9 cellular contexts compared by ENCODE assay signal in the genomic region with DNA sequence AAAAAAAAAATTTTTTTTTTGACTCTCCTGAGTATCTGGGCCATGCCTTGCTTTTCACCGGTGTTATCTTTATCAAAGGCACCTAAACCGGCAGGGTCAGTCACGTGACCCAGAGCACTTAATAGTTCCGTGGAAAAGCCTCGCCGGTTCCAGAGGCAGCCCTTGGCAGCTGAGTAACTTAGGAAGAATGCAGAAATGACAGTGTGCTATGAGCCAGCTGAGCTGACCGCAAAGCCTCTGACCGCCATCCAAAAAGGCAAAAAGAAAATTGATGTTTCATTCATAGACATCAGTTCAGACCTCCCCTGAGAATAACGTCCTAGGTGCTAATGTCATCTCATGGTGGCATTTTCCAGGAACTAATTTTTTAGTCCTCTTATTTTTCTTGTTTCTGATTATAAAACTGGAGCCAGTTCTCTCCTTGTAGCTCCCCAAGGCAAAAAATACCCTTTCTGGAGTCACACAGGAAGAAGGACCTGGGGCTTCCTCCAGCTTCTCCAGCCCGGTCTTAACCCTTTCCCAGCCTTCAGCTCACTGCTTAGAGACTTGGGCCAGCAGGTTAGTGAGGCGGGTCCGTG.
A peak's percentile ranks its signal among the peaks of the same experiment; 100 is the strongest.
DNase-seq lines count a peak whose midpoint lies in the region; ATAC-seq and TF ChIP-seq lines count a peak whose summit lies in the region.
"Had no signal": no experiment of that assay in that cellular context is flagged by ENCODE, and none has a peak within 500 bp of the region (broad histone marks: within the 10 kb centered on the region; RNA-seq: fewer than 3 reads in every experiment).

No MANE protein-coding gene starts in this region.

- ATAC-seq in HG02840 (IDR thresholded peaks at IDR 0.05; ENCODE audit: low FRiP score, unreplicated experiment) = no peak
- no peak for ATAC-seq in T-helper 17 cell
- no peak for ATAC-seq in GM21423 (IDR thresholded peaks at IDR 0.05; ENCODE audit: unreplicated experiment)

- CTCF ChIA-PET in Calu3 (lab: Charles Lee) = interaction anchor here (1.0 to 2.1 kb wide), 7 partner anchors 11 to 122 kb away, joined by 3 to 12 read pairs (median 4); partner anchors contain the start of gene SOCS1

- DNase-seq in Calu3 (peak; percentile 77), RPMI7951 (ENCODE audit: low read depth) (peak; percentile 97), fibroblast of the conjunctiva (ENCODE audit: low read depth) (peak; percentile 76), osteocyte (ENCODE audit: extremely low spot score, unreplicated experiment) (peak; percentile 88), T-helper 17 cell (no peak), NCI-H1930 (lab: John Stamatoyannopoulos, UW) (no peak)
- DNase-seq: activated naive CD8-positive, alpha-beta T cell treated with anti-CD3 and anti-CD28 coated beads, Interleukin-2, amount 10 ng/mL, durations not matched to agents 7 days and 5 days had no signal

- BruUV-seq in Calu3 (replicated peaks; lab: Mats Ljungman, UMichigan) = no TSS peak

- no peak overlapping the region for H3K4me3 Mint-ChIP-seq in Calu3 (ENCODE audit: low read depth, unreplicated experiment)
- H3K4me3 Mint-ChIP-seq in osteocyte (ENCODE audit: unreplicated experiment) = peak overlapping the region; percentile 2
- no peak overlapping the region for H3K4me3 Mint-ChIP-seq in T-helper 17 cell
- H3K4me3 Mint-ChIP-seq: activated naive CD8-positive, alpha-beta T cell treated with anti-CD3 and anti-CD28 coated beads, Interleukin-2, amount 10 ng/mL, durations not matched to agents 7 days and 5 days had no signal

- H3K27me3 Mint-ChIP-seq in Calu3 (ENCODE audit: unreplicated experiment) = no peaks in the 10 kb centered on the region
- H3K27me3 Mint-ChIP-seq in osteocyte (ENCODE audit: unreplicated experiment) = no peaks in the 10 kb centered on the region
- H3K27me3 Mint-ChIP-seq in T-helper 17 cell = no peaks in the 10 kb centered on the region
- H3K27me3 Mint-ChIP-seq: activated naive CD8-positive, alpha-beta T cell treated with anti-CD3 and anti-CD28 coated beads, Interleukin-2, amount 10 ng/mL, durations not matched to agents 7 days and 5 days had no signal

- H3K9me3 ChIP-seq in T-helper 17 cell (ENCODE audit: control insufficient read depth, low read length, poor library complexity, severe bottlenecking) = no peaks in the 10 kb centered on the region

- intact Hi-C loops in Calu3 (cut with micrococcal nuclease; ENCODE audit: unreplicated experiment) = loop anchor here (10.0 kb wide), 1 partner anchor 121 kb away; the partner anchor contains the start of gene SOCS1

- H3K27ac Mint-ChIP-seq in Calu3 (ENCODE audit: unreplicated experiment) (peak overlapping the region; percentile 62), osteocyte (ENCODE audit: unreplicated experiment) (peak overlapping the region; percentile 78), T-helper 17 cell (no peak overlapping the region)

- H3K9me3 Mint-ChIP-seq in Calu3 (ENCODE audit: low read depth, unreplicated experiment) (no peaks in the 10 kb centered on the region), osteocyte (ENCODE audit: unreplicated experiment) (no peaks in the 10 kb centered on the region)
- H3K9me3 Mint-ChIP-seq: activated naive CD8-positive, alpha-beta T cell treated with anti-CD3 and anti-CD28 coated beads, Interleukin-2, amount 10 ng/mL, durations not matched to agents 7 days and 5 days had no signal

- TF ChIP-seq CTCF in Calu3 (IDR thresholded peaks at IDR 0.05; ENCODE audit: unreplicated experiment) = no peak
- TF ChIP-seq CTCF in osteocyte (IDR thresholded peaks at IDR 0.05) = no peak

- H3K4me1 Mint-ChIP-seq in Calu3 (ENCODE audit: low read depth, unreplicated experiment) = peaks cover 10% of the 10 kb centered on the region
- peaks cover 94% of the 10 kb centered on the region for H3K4me1 Mint-ChIP-seq in osteocyte (ENCODE audit: unreplicated experiment)
- peaks cover 29% of the 10 kb centered on the region for H3K4me1 Mint-ChIP-seq in T-helper 17 cell

- H3K36me3 Mint-ChIP-seq in Calu3 (ENCODE audit: insufficient read depth, unreplicated experiment) (peaks cover 11% of the 10 kb centered on the region), osteocyte (ENCODE audit: unreplicated experiment) (no peaks in the 10 kb centered on the region), T-helper 17 cell (ENCODE audit: low read depth) (peaks cover 6% of the 10 kb centered on the region)

Comparison
In these comparisons a context has a peak if more than half of its experiments do, and no peak if none do; other contexts are left out.
1. DNase-seq: peak in Calu3 (single experiment), RPMI7951 (single experiment), fibroblast of the conjunctiva (single experiment) and osteocyte (single experiment); none in T-helper 17 cell (0 of 3) and NCI-H1930 (0 of 2).